1 cellular context compared by ENCODE assay signal in genomic region chr19:49676136-49676689, GRCh38.
A peak's percentile ranks its signal among the peaks of the same experiment; 100 is the strongest.
TF ChIP-seq lines count a peak whose summit lies in the region.

No MANE protein-coding gene starts in this region.

TF ChIP-seq in HEK293, 187 proteins besides CTCF, POLR2A, EP300 and RAD21 (continued from another document):
- TF ChIP-seq ZBTB11 (tag by site-specific recombination; conservative IDR thresholded peaks at IDR 0.05; ENCODE audit: low read depth): 0 out of 2 replicates have a peak, but pooled peaks have one; percentile 22
- peak; percentile 56; the same call in 1 of the 2 replicates for TF ChIP-seq ZNF561 (tag by site-specific recombination; IDR thresholded peaks at IDR 0.05; ENCODE audit: borderline replicate concordance)
- TF ChIP-seq ZNF37A (tag by site-specific recombination; IDR thresholded peaks at IDR 0.05): no peak
- no peak for TF ChIP-seq ZNF19 (tag by site-specific recombination; IDR thresholded peaks at IDR 0.05; ENCODE audit: low read depth)
- TF ChIP-seq ZNF146 (tag by site-specific recombination; IDR thresholded peaks at IDR 0.05): no peak
- peak; percentile 96 for TF ChIP-seq KLF16 (tag by site-specific recombination; IDR thresholded peaks at IDR 0.05)
- TF ChIP-seq SETDB1 (IDR thresholded peaks at IDR 0.05; ENCODE audit: insufficient read length, low read length): peak; percentile 77
- peak; percentile 94 for TF ChIP-seq ZNF366 (tag by site-specific recombination; conservative IDR thresholded peaks at IDR 0.05)
- 0 out of 2 replicates have a peak, but pooled peaks have one; percentile 23 for TF ChIP-seq ZNF2 (tag by site-specific recombination; IDR thresholded peaks at IDR 0.05)
- TF ChIP-seq ZNF10 (tag by site-specific recombination; IDR thresholded peaks at IDR 0.05): 0 out of 2 replicates have a peak, but pooled peaks have one; percentile 11
- TF ChIP-seq ZBTB17 (tag by site-specific recombination; IDR thresholded peaks at IDR 0.05): peak; percentile 74
